In the genomic region with DNA sequence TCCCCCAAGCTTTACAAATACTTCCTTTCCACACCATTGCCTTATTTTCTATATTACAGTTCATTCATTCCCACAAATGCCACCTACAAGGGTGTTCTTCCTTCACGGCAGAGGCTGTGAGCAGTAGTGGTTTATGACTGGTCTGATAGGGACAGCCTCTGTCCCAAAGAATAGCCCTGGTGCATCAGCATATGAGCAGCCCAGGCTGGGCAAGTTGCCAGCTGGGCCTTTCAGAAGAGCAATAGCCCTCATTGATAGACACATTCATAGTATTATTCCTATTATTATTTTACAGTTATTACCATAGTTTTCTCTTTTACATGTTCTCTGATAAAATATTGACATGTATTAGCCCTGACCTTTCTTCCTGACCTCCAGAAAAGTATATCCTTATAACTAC, we compare ENCODE assay signal across 13 cellular contexts.
A peak's percentile ranks its signal among the peaks of the same experiment; 100 is the strongest.
DNase-seq lines count a peak whose midpoint lies in the region; ATAC-seq and TF ChIP-seq lines count a peak whose summit lies in the region.
"Had no signal": no experiment of that assay in that cellular context is flagged by ENCODE, and none has a peak within 500 bp of the region (broad histone marks: within the 10 kb centered on the region; RNA-seq: fewer than 3 reads in every experiment).

No MANE protein-coding gene starts in this region.

- no peaks in the 10 kb centered on the region for H3K9me3 Mint-ChIP-seq in activated T-helper 2 cell treated with anti-CD3 and anti-CD28 coated beads, Interferon-gamma antibody, Interleukin-2, Interleukin-4, amounts not matched to agents 10 μg/mL and 5 μg/mL and 100 μg/mL, durations not matched to agents 14 hours and 24 hours and 36 hours
- H3K9me3 Mint-ChIP-seq: T-cell had no signal

- no peak overlapping the region for H3K4me3 ChIP-seq in epithelial cell of esophagus (ENCODE audit: low read length)
- H3K4me3 ChIP-seq: upper lobe of left lung had no signal

- ATAC-seq in GM19463 (IDR thresholded peaks at IDR 0.05; ENCODE audit: unreplicated experiment), result no peak
- ATAC-seq: T-cell had no signal

- no peaks in the 10 kb centered on the region for H3K36me3 Mint-ChIP-seq in activated T-helper 2 cell treated with anti-CD3 and anti-CD28 coated beads, Interferon-gamma antibody, Interleukin-2, Interleukin-4, amounts not matched to agents 10 μg/mL and 5 μg/mL and 100 μg/mL, durations not matched to agents 14 hours and 24 hours and 36 hours (ENCODE audit: low read depth)

- intact Hi-C loops in activated T-helper 2 cell treated with anti-CD3 and anti-CD28 coated beads, Interferon-gamma antibody, Interleukin-2, Interleukin-4, amounts not matched to agents 10 μg/mL and 5 μg/mL and 100 μg/mL, durations not matched to agents 14 hours and 24 hours and 36 hours (cut with micrococcal nuclease), result no loop called here

- no peak for TF ChIP-seq CTCF in epithelial cell of esophagus (IDR thresholded peaks at IDR 0.05; ENCODE audit: insufficient read depth, low read depth, low read length, missing control alignments)

- H3K4me3 Mint-ChIP-seq in activated T-helper 2 cell treated with anti-CD3 and anti-CD28 coated beads, Interferon-gamma antibody, Interleukin-2, Interleukin-4, amounts not matched to agents 10 μg/mL and 5 μg/mL and 100 μg/mL, durations not matched to agents 14 hours and 24 hours and 36 hours (ENCODE audit: low read depth), result no peak overlapping the region
- H3K4me3 Mint-ChIP-seq: T-cell had no signal

- peak; percentile 25 for DNase-seq in NCI-H82 (lab: John Stamatoyannopoulos, UW)
- DNase-seq in NCI-H82 treated with DMSO at 0.1 percent for 48 hours (lab: John Stamatoyannopoulos, UW; ENCODE audit: unreplicated experiment), result no peak
- peak; percentile 18 for DNase-seq in OCI-M1 (lab: John Stamatoyannopoulos, UW)
- peak; percentile 22 for DNase-seq in epithelial cell of esophagus (ENCODE audit: low read depth)
- peak; percentile 1 for DNase-seq in stromal cell of bone marrow (ENCODE audit: low read depth)
- DNase-seq in activated T-helper 2 cell treated with anti-CD3 and anti-CD28 coated beads, Interferon-gamma antibody, Interleukin-2, Interleukin-4, amounts not matched to agents 10 μg/mL and 5 μg/mL and 100 μg/mL, durations not matched to agents 14 hours and 24 hours and 36 hours (ENCODE audit: low spot score), result no peak
- no peak for DNase-seq in RKO (ENCODE audit: low spot score)
- DNase-seq: activated CD4-positive, CD25-positive, alpha-beta regulatory T cell treated with anti-CD3 and anti-CD28 coated beads, Interleukin-2, amount 50 U/mL, for 72 hours; NCI-H2029; T-cell; upper lobe of left lung had no signal

- H3K27ac Mint-ChIP-seq in activated T-helper 2 cell treated with anti-CD3 and anti-CD28 coated beads, Interferon-gamma antibody, Interleukin-2, Interleukin-4, amounts not matched to agents 10 μg/mL and 5 μg/mL and 100 μg/mL, durations not matched to agents 14 hours and 24 hours and 36 hours, result no peak overlapping the region
- H3K27ac Mint-ChIP-seq: progenitor cell of endocrine pancreas, T-cell had no signal

- H3K4me1 Mint-ChIP-seq in activated T-helper 2 cell treated with anti-CD3 and anti-CD28 coated beads, Interferon-gamma antibody, Interleukin-2, Interleukin-4, amounts not matched to agents 10 μg/mL and 5 μg/mL and 100 μg/mL, durations not matched to agents 14 hours and 24 hours and 36 hours (ENCODE audit: low read depth), result no peaks in the 10 kb centered on the region
- H3K4me1 Mint-ChIP-seq: T-cell had no signal

- no peaks in the 10 kb centered on the region for H3K27me3 Mint-ChIP-seq in activated T-helper 2 cell treated with anti-CD3 and anti-CD28 coated beads, Interferon-gamma antibody, Interleukin-2, Interleukin-4, amounts not matched to agents 10 μg/mL and 5 μg/mL and 100 μg/mL, durations not matched to agents 14 hours and 24 hours and 36 hours (ENCODE audit: low read depth)
- H3K27me3 Mint-ChIP-seq: progenitor cell of endocrine pancreas, T-cell had no signal

Comparison
In these comparisons a context has a peak if more than half of its experiments do, and no peak if none do; other contexts are left out.
1. DNase-seq: peak in NCI-H82 (single experiment), OCI-M1 (single experiment), epithelial cell of esophagus (single experiment) and stromal cell of bone marrow (single experiment); none in NCI-H82 treated with DMSO at 0.1 percent for 48 hours (single experiment), activated T-helper 2 cell treated with anti-CD3 and anti-CD28 coated beads, Interferon-gamma antibody, Interleukin-2, Interleukin-4, amounts not matched to agents 10 μg/mL and 5 μg/mL and 100 μg/mL, durations not matched to agents 14 hours and 24 hours and 36 hours (single experiment) and RKO (single experiment).